In genomic region chr20:62368303-62368628, GRCh38 we compare ENCODE assay signal across 3 cellular contexts.
TF ChIP-seq lines count a peak whose summit lies in the region.

No MANE protein-coding gene starts in this region.

TF ChIP-seq in K562, 482 proteins besides CTCF, POLR2A, EP300 and RAD21:
- TF ChIP-seq PCBP1 (IDR thresholded peaks at IDR 0.05; ENCODE audit: low read depth, low read length, poor library complexity, severe bottlenecking) = peak; percentile 27
- TF ChIP-seq ZFX (CRISPR knock-in tag; IDR thresholded peaks at IDR 0.05) = 0 out of 2 replicates have a peak, but pooled peaks have one; percentile 13
- TF ChIP-seq E4F1 (CRISPR knock-in tag; IDR thresholded peaks at IDR 0.05; ENCODE audit: borderline replicate concordance) = no peak
- TF ChIP-seq TFAP4 (CRISPR knock-in tag; IDR thresholded peaks at IDR 0.05; ENCODE audit: borderline replicate concordance) = peak; percentile 46; the same call in 1 of the 2 replicates
- no peak for TF ChIP-seq E2F3 (CRISPR knock-in tag; IDR thresholded peaks at IDR 0.05)

TF ChIP-seq in HepG2, 621 proteins besides CTCF, POLR2A, EP300 and RAD21 (continues in another document):
- TF ChIP-seq ZNF576 (CRISPR knock-in tag; IDR thresholded peaks at IDR 0.05) (0 out of 2 replicates have a peak, but pooled peaks have one; percentile 4), ZFP1 (CRISPR knock-in tag; IDR thresholded peaks at IDR 0.05) (no peak), SMARCC2 (IDR thresholded peaks at IDR 0.05) (no peak), SP140L (CRISPR knock-in tag; IDR thresholded peaks at IDR 0.05; ENCODE audit: borderline replicate concordance) (no peak), ZNF652 (CRISPR knock-in tag; IDR thresholded peaks at IDR 0.05; ENCODE audit: borderline replicate concordance, low read depth) (no peak), ZSCAN9 (CRISPR knock-in tag; IDR thresholded peaks at IDR 0.05; ENCODE audit: borderline replicate concordance) (no peak), MED1 (CRISPR knock-in tag; IDR thresholded peaks at IDR 0.05) (0 out of 2 replicates have a peak, but pooled peaks have one; percentile 9), SMAD3 (CRISPR knock-in tag; IDR thresholded peaks at IDR 0.05) (no peak), DR1 (CRISPR knock-in tag; IDR thresholded peaks at IDR 0.05) (no peak), ZNF607 (CRISPR knock-in tag; IDR thresholded peaks at IDR 0.05; ENCODE audit: borderline replicate concordance) (peak; percentile 24), CREB3 (CRISPR knock-in tag; IDR thresholded peaks at IDR 0.05) (no peak), SMARCE1 (IDR thresholded peaks at IDR 0.05; ENCODE audit: borderline replicate concordance) (no peak), FOXC1 (CRISPR knock-in tag; IDR thresholded peaks at IDR 0.05; ENCODE audit: borderline replicate concordance) (peak; percentile 25; the same call in 1 of the 2 replicates), BCLAF1 (IDR thresholded peaks at IDR 0.05) (no peak), SUZ12 (IDR thresholded peaks at IDR 0.05; ENCODE audit: low read depth, low read length) (no peak), LCORL (IDR thresholded peaks at IDR 0.05) (no peak), LCORL (CRISPR knock-in tag; IDR thresholded peaks at IDR 0.05) (no peak), TAF1 (CRISPR knock-in tag; IDR thresholded peaks at IDR 0.05) (peak; percentile 50; the same call in 1 of the 2 replicates), RCOR2 (CRISPR knock-in tag; IDR thresholded peaks at IDR 0.05) (no peak), PBX2 (CRISPR knock-in tag; IDR thresholded peaks at IDR 0.05) (no peak), KMT2B (CRISPR knock-in tag; IDR thresholded peaks at IDR 0.05) (no peak; the same call in 1 of the 2 replicates), CHCHD3 (CRISPR knock-in tag; IDR thresholded peaks at IDR 0.05) (no peak), ZNF891 (CRISPR knock-in tag; IDR thresholded peaks at IDR 0.05) (no peak; the same call in 1 of the 2 replicates), GFI1 (CRISPR knock-in tag; IDR thresholded peaks at IDR 0.05; ENCODE audit: borderline replicate concordance) (no peak), HINFP (CRISPR knock-in tag; IDR thresholded peaks at IDR 0.05; ENCODE audit: low read depth) (no peak), MTA1 (CRISPR knock-in tag; IDR thresholded peaks at IDR 0.05; ENCODE audit: borderline replicate concordance) (no peak; the same call in 1 of the 2 replicates), ZNF253 (CRISPR knock-in tag; IDR thresholded peaks at IDR 0.05; ENCODE audit: borderline replicate concordance) (no peak), ELF3 (CRISPR knock-in tag; IDR thresholded peaks at IDR 0.05) (no peak)

TF ChIP-seq in GM12891, 5 proteins besides CTCF, POLR2A, EP300 and RAD21:
- TF ChIP-seq POLR2AphosphoS5 (IDR thresholded peaks at IDR 0.05; ENCODE audit: low read depth, low read length) (no peak), TAF1 (IDR thresholded peaks at IDR 0.05; ENCODE audit: low read depth, low read length) (no peak), SPI1 (IDR thresholded peaks at IDR 0.05; ENCODE audit: low read depth, low read length) (no peak), POU2F2 (IDR thresholded peaks at IDR 0.05; ENCODE audit: low read depth, low read length) (no peak), PAX5 (IDR thresholded peaks at IDR 0.05; ENCODE audit: insufficient read depth, low read length, severe bottlenecking) (no peak)
